Comparison of ENCODE assay signal across 17 cellular contexts in genomic region chr17:31492206-31492605, GRCh38.
DNase-seq lines count a peak whose midpoint lies in the region; ATAC-seq, FAIRE-seq and TF ChIP-seq lines count a peak whose summit lies in the region.
"Had no signal": no experiment of that assay in that cellular context is flagged by ENCODE, and none has a peak within 500 bp of the region (broad histone marks: within the 10 kb centered on the region; RNA-seq: fewer than 3 reads in every experiment).

No MANE protein-coding gene starts in this region.

- TF ChIP-seq CTCF in OCI-LY3 (IDR thresholded peaks at IDR 0.05; ENCODE audit: low read depth, low read length) (no peak), colonic mucosa (IDR thresholded peaks at IDR 0.05) (no peak)

- H3K4me2 ChIP-seq in OCI-LY3 (ENCODE audit: low read length), result peak overlapping the region; percentile 76

- no peak for DNase-seq in T-helper 2 cell treated with Interferon-gamma antibody and Interleukin-4, amounts not matched to agents 5 μg/mL and 100 μg/mL, for 36 hours (ENCODE audit: low spot score)
- no peak for DNase-seq in T-helper 2 cell
- DNase-seq in colonic mucosa, result no peak
- no peak for DNase-seq in small intestine
- DNase-seq in NCI-H345 treated with DMSO at 0.1 percent for 48 hours (lab: John Stamatoyannopoulos, UW; ENCODE audit: unreplicated experiment), result no peak
- no peak for DNase-seq in GM12891 (ENCODE audit: insufficient read length, low spot score)
- DNase-seq: 8988T; activated CD4-positive, alpha-beta T cell treated with anti-CD3 and anti-CD28 coated beads, Interleukin-2, amount 50 U/mL, for 48 hours; erythroblast; MG63; NCI-H2081 treated with DMSO at 0.1 percent for 48 hours; Right ventricle myocardium superior; T1000 had no signal

- H3K79me2 ChIP-seq in OCI-LY3 (ENCODE audit: low read length), result peaks cover 26% of the 10 kb centered on the region

- peak overlapping the region; percentile 75 for H3K4me3 Mint-ChIP-seq in T-helper 2 cell treated with Interferon-gamma antibody and Interleukin-4, amounts not matched to agents 5 μg/mL and 100 μg/mL, for 36 hours

- no peak for TF ChIP-seq POLR2A in GM12891 (IDR thresholded peaks at IDR 0.05; ENCODE audit: low read depth, low read length)

- H4K20me1 ChIP-seq in OCI-LY3 (ENCODE audit: insufficient read depth, low read length), result no peaks in the 10 kb centered on the region

- peaks cover 58% of the 10 kb centered on the region for H3K4me1 ChIP-seq in OCI-LY3 (ENCODE audit: low read length)
- H3K4me1 ChIP-seq in colonic mucosa, result peaks cover 36% of the 10 kb centered on the region
- H3K4me1 ChIP-seq in small intestine (ENCODE audit: control insufficient read depth in 2 of 2, insufficient read depth in 1 of 2, low read depth in 1 of 2, low read length in 1 of 2), result peaks cover 26 to 29% of the 10 kb centered on the region in 2 donors

- FAIRE-seq in small intestine (lab: Jason Lieb, UNC) (no peak), GM12891 (lab: Jason Lieb, UNC) (no peak)

- WGBS in small intestine, 3 donors, result 83 to 92% (median 90%) methylated on average over 5 of the region's 5 CpGs

- intact Hi-C loops in colonic mucosa (cut with DNase I), result no loop called here

- H3K27me3 ChIP-seq in OCI-LY3 (ENCODE audit: low read depth, low read length) (peaks cover 4% of the 10 kb centered on the region; the same call in 1 of the 2 replicates), colonic mucosa (no peaks in the 10 kb centered on the region), small intestine (ENCODE audit: control insufficient read depth in 2 of 2, insufficient read depth in 2 of 2, low read length in 2 of 2) (no peaks in the 10 kb centered on the region)

- H3K9ac ChIP-seq in OCI-LY3 (ENCODE audit: low read length), result peak overlapping the region; percentile 54; the same call in 1 of the 2 replicates
- peak overlapping the region; percentile 55 to 58 for H3K9ac ChIP-seq in colonic mucosa (ENCODE audit: low read depth in 2 of 2, low read length in 2 of 2)

- ATAC-seq in HG03095 (IDR thresholded peaks at IDR 0.05; ENCODE audit: unreplicated experiment), result no peak

- H3K4me3 ChIP-seq in OCI-LY3 (ENCODE audit: low read length) (no peak overlapping the region), colonic mucosa (no peak overlapping the region), small intestine (ENCODE audit: low read depth in 1 of 2, low read length in 2 of 2) (no peak overlapping the region)
- H3K4me3 ChIP-seq: MG63, tibial nerve had no signal

- no peaks in the 10 kb centered on the region for H3K36me3 Mint-ChIP-seq in T-helper 2 cell treated with Interferon-gamma antibody and Interleukin-4, amounts not matched to agents 5 μg/mL and 100 μg/mL, for 36 hours (ENCODE audit: low read depth)

- H3K36me3 ChIP-seq in OCI-LY3 (replicated peaks; ENCODE audit: low read depth, low read length), result no peaks in the 10 kb centered on the region
- no peaks in the 10 kb centered on the region for H3K36me3 ChIP-seq in colonic mucosa
- no peaks in the 10 kb centered on the region for H3K36me3 ChIP-seq in small intestine (ENCODE audit: control insufficient read depth in 2 of 2, insufficient read depth in 2 of 2, low read length in 2 of 2)
- H3K36me3 ChIP-seq: MG63, tibial nerve had no signal

- H3K27ac Mint-ChIP-seq in T-helper 2 cell treated with Interferon-gamma antibody and Interleukin-4, amounts not matched to agents 5 μg/mL and 100 μg/mL, for 36 hours, result peak overlapping the region; percentile 70
- H3K27ac Mint-ChIP-seq: progenitor cell of endocrine pancreas had no signal

- H3K9me3 ChIP-seq in OCI-LY3 (ENCODE audit: insufficient read depth, low read length) (no peaks in the 10 kb centered on the region), colonic mucosa (no peaks in the 10 kb centered on the region), small intestine (ENCODE audit: control insufficient read depth, low read depth) (no peaks in the 10 kb centered on the region)
- H3K9me3 ChIP-seq: MG63, tibial nerve had no signal

- peaks cover 65% of the 10 kb centered on the region for H3K4me1 Mint-ChIP-seq in T-helper 2 cell treated with Interferon-gamma antibody and Interleukin-4, amounts not matched to agents 5 μg/mL and 100 μg/mL, for 36 hours (ENCODE audit: low read depth)

- no peaks in the 10 kb centered on the region for H3K9me3 Mint-ChIP-seq in T-helper 2 cell treated with Interferon-gamma antibody and Interleukin-4, amounts not matched to agents 5 μg/mL and 100 μg/mL, for 36 hours

- peak overlapping the region; percentile 61; the same call in 1 of the 2 replicates for H3K27ac ChIP-seq in OCI-LY3 (ENCODE audit: low read length)
- no peak overlapping the region for H3K27ac ChIP-seq in colonic mucosa
- peak overlapping the region; percentile 75 to 89 for H3K27ac ChIP-seq in small intestine (ENCODE audit: low read depth in 1 of 2, low read length in 1 of 2)

- no peak overlapping the region for H2AFZ ChIP-seq in OCI-LY3 (ENCODE audit: low read depth, low read length)

- no peaks in the 10 kb centered on the region for H3K27me3 Mint-ChIP-seq in T-helper 2 cell treated with Interferon-gamma antibody and Interleukin-4, amounts not matched to agents 5 μg/mL and 100 μg/mL, for 36 hours (ENCODE audit: low read depth)
- H3K27me3 Mint-ChIP-seq: progenitor cell of endocrine pancreas had no signal

TF ChIP-seq in GM12891, 5 proteins besides CTCF, POLR2A, EP300 and RAD21:
- no peak for TF ChIP-seq POU2F2 (IDR thresholded peaks at IDR 0.05; ENCODE audit: low read depth, low read length)
- TF ChIP-seq PAX5 (IDR thresholded peaks at IDR 0.05; ENCODE audit: insufficient read depth, low read length, severe bottlenecking), result no peak
